20 cellular contexts compared by ENCODE assay signal in the genomic region with DNA sequence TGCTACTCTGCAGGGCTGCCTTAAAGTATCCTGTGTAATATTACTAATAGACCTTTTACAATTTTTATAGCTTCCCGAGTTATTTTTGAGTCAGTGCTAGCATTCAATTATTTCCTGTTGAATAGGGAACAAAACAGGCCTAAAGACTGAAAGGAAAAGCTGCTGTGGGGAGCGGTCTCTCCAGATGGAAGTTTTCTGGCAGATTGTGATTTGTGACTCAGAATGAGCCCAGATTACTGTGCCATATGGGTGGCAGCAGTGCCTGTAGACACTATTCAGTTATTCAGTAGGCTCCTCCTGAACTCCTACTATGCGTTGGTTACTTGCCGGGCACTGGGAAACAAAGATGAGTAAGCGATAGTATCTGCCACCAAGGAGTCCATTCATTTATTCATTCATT.
A peak's percentile ranks its signal among the peaks of the same experiment; 100 is the strongest.
DNase-seq lines count a peak whose midpoint lies in the region; ATAC-seq and TF ChIP-seq lines count a peak whose summit lies in the region.
"Had no signal": no experiment of that assay in that cellular context is flagged by ENCODE, and none has a peak within 500 bp of the region (broad histone marks: within the 10 kb centered on the region; RNA-seq: fewer than 3 reads in every experiment).

No MANE protein-coding gene starts in this region.

- peaks cover 15% of the 10 kb centered on the region for H3K4me1 Mint-ChIP-seq in CD4-positive, alpha-beta T cell (ENCODE audit: low read depth)

- TF ChIP-seq CTCF in WERI-Rb-1 (IDR thresholded peaks at IDR 0.05; ENCODE audit: low read depth, low read length): no peak
- TF ChIP-seq CTCF in CD4-positive, alpha-beta T cell (IDR thresholded peaks at IDR 0.05): no peak

- no peak overlapping the region for H3K4me3 Mint-ChIP-seq in CD4-positive, alpha-beta T cell
- H3K4me3 Mint-ChIP-seq: activated naive CD4-positive, alpha-beta T cell treated with anti-CD3 and anti-CD28 coated beads for 36 hours; nephron progenitor cell; stimulated activated naive B cell treated with anti-CD40 and anti-IgM and Interleukin-4, amounts not matched to agents 10 μg/mL and 1 μg/mL and 100 μg/mL, for 72 hours had no signal

- intact Hi-C loops in CD4-positive, alpha-beta T cell (cut with DNase I, micrococcal nuclease): no loop called here

- POLR2A ChIA-PET in CD4-positive, alpha-beta T cell (lab: Charles Lee): no interaction called here

- no peak overlapping the region for H3K27ac Mint-ChIP-seq in CD4-positive, alpha-beta T cell
- H3K27ac Mint-ChIP-seq: activated naive CD4-positive, alpha-beta T cell treated with anti-CD3 and anti-CD28 coated beads for 36 hours; nephron progenitor cell; stimulated activated naive B cell treated with anti-CD40 and anti-IgM and Interleukin-4, amounts not matched to agents 10 μg/mL and 1 μg/mL and 100 μg/mL, for 72 hours had no signal

- H3K9me3 Mint-ChIP-seq in CD4-positive, alpha-beta T cell: no peaks in the 10 kb centered on the region
- H3K9me3 Mint-ChIP-seq: activated naive CD4-positive, alpha-beta T cell treated with anti-CD3 and anti-CD28 coated beads for 36 hours had no signal

- H3K27me3 Mint-ChIP-seq in CD4-positive, alpha-beta T cell: no peaks in the 10 kb centered on the region

- H3K9me3 ChIP-seq in MG63 (peaks cover 2% of the 10 kb centered on the region; the same call in 1 of the 2 replicates), WERI-Rb-1 (ENCODE audit: severe bottlenecking) (no peaks in the 10 kb centered on the region)
- no peaks in the 10 kb centered on the region for H3K9me3 ChIP-seq in CD4-positive, alpha-beta T cell (ENCODE audit: control insufficient read depth, low read length)
- H3K9me3 ChIP-seq: psoas muscle had no signal

- ATAC-seq in CD4-positive, alpha-beta T cell (ENCODE audit: poor library complexity): no peak
- ATAC-seq in HG03565 (IDR thresholded peaks at IDR 0.05; ENCODE audit: unreplicated experiment): no peak
- no peak for ATAC-seq in HG02981 (IDR thresholded peaks at IDR 0.05; ENCODE audit: unreplicated experiment)
- ATAC-seq: psoas muscle; stimulated activated naive B cell treated with anti-CD40 and anti-IgM and Interleukin-4, amounts not matched to agents 10 μg/mL and 1 μg/mL and 100 μg/mL, for 72 hours had no signal

- H3K27me3 ChIP-seq in MG63 (no peaks in the 10 kb centered on the region), WERI-Rb-1 (ENCODE audit: insufficient read depth, low read depth, severe bottlenecking) (no peaks in the 10 kb centered on the region)
- H3K27me3 ChIP-seq in CD4-positive, alpha-beta T cell (ENCODE audit: control insufficient read depth, insufficient read depth, low read length): no peaks in the 10 kb centered on the region
- H3K27me3 ChIP-seq: ascending aorta; BLaER1 treated with 17β-estradiol and CSF1 and Interleukin-3, amounts not matched to agents 10 nM and 100 nM; dorsolateral prefrontal cortex; heart right ventricle had no signal

- CTCF ChIA-PET in CD4-positive, alpha-beta T cell (lab: Charles Lee): no interaction called here

- peak; percentile 75 for DNase-seq in MG63
- peak; percentile 55 for DNase-seq in WERI-Rb-1
- peak; percentile 18 for DNase-seq in globus pallidus (ENCODE audit: low spot score)
- DNase-seq in CD4-positive, alpha-beta T cell: no peak
- DNase-seq in NK-92 (lab: John Stamatoyannopoulos, UW; ENCODE audit: unreplicated experiment): no peak
- DNase-seq: activated CD4-positive, alpha-beta T cell treated with anti-CD3 and anti-CD28 coated beads for 4 hours; activated naive CD4-positive, alpha-beta T cell treated with anti-CD3 and anti-CD28 coated beads for 36 hours; erythroblast; heart right ventricle; NCI-H510A; nephron progenitor cell; psoas muscle; stimulated activated naive B cell treated with anti-CD40 and anti-IgM and Interleukin-4, amounts not matched to agents 10 μg/mL and 1 μg/mL and 100 μg/mL, for 72 hours; trophoblast cell had no signal

- no peaks in the 10 kb centered on the region for H3K36me3 ChIP-seq in MG63
- H3K36me3 ChIP-seq in WERI-Rb-1: no peaks in the 10 kb centered on the region
- H3K36me3 ChIP-seq: ascending aorta, heart right ventricle had no signal

- no peak overlapping the region for H3K27ac ChIP-seq in WERI-Rb-1
- no peak overlapping the region for H3K27ac ChIP-seq in CD4-positive, alpha-beta T cell (ENCODE audit: low read depth, low read length)
- H3K27ac ChIP-seq: ascending aorta; BLaER1 treated with 17β-estradiol and CSF1 and Interleukin-3, amounts not matched to agents 10 nM and 100 nM; heart right ventricle; psoas muscle had no signal

- H3K4me3 ChIP-seq in MG63: no peak overlapping the region
- H3K4me3 ChIP-seq in WERI-Rb-1 (ENCODE audit: low read depth, low read length): no peak overlapping the region
- H3K4me3 ChIP-seq: ascending aorta; BLaER1 treated with 17β-estradiol and CSF1 and Interleukin-3, amounts not matched to agents 10 nM and 100 nM; heart right ventricle; lung; psoas muscle had no signal

- no peaks in the 10 kb centered on the region for H3K36me3 Mint-ChIP-seq in CD4-positive, alpha-beta T cell (ENCODE audit: low read depth)

Comparison
In these comparisons a context has a peak if more than half of its experiments do, and no peak if none do; other contexts are left out.
1. DNase-seq: peak in MG63 (single experiment), WERI-Rb-1 (single experiment) and globus pallidus (single experiment); none in CD4-positive, alpha-beta T cell (0 of 10) and NK-92 (single experiment).